8 cellular contexts compared by ENCODE assay signal in the genomic region with DNA sequence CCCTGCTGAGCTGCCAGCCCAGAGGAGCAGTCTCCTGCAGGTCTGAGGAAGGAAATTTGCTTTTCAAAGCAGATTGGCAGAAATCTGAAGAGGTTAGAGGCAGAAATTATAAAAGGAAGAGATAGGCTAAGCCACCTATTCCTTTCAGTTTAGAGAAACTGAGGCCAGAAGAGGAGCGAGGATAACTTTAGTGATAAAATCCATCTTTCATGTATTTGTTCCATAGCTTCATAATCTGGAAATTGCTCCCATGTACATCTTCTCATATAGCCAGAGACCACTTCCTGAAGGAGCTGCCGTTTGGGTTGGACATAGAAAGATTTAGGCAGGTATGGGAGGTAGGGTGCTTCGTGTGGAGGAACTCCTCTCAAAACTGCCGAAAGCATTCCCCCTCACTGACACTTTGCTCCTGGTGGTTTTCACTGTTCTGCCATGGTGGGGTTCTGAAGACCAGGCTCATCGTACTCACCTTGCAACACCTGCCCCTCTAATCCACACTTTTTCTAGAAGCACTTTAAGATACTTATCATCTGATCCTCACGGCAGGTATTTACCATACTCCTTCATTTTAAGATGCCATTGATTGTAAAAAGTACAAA. TPM values are rescaled to one million over a fixed set of nuclear protein-coding genes. Genes with fewer than 3 reads are reported as not detected.
DNase-seq lines count a peak whose midpoint lies in the region; ATAC-seq and TF ChIP-seq lines count a peak whose summit lies in the region.

No MANE protein-coding gene starts in this region.

- H3K4me1 ChIP-seq in right lobe of liver (peaks cover 0 to 14% (median 0%) of the 10 kb centered on the region in 4 donors), tibial nerve (peaks cover 0 to 40% (median 18%) of the 10 kb centered on the region in 4 donors)

- H3K36me3 ChIP-seq in right lobe of liver, result no peaks in the 10 kb centered on the region
- no peaks in the 10 kb centered on the region for H3K36me3 ChIP-seq in tibial nerve

- H3K36me3 Mint-ChIP-seq in activated naive CD4-positive, alpha-beta T cell treated with anti-CD3 and anti-CD28 coated beads, Interleukin-2, amount 10 ng/mL, durations not matched to agents 7 days and 5 days, result peaks cover 10% of the 10 kb centered on the region
- H3K36me3 Mint-ChIP-seq in activated naive CD8-positive, alpha-beta T cell treated with anti-CD3 and anti-CD28 coated beads, Interleukin-2, amount 10 ng/mL, durations not matched to agents 7 days and 5 days, result no peaks in the 10 kb centered on the region

- no peak for TF ChIP-seq CTCF in right lobe of liver (IDR thresholded peaks at IDR 0.05)
- no peak for TF ChIP-seq CTCF in tibial nerve (IDR thresholded peaks at IDR 0.05)

- peak overlapping the region; percentile 4 to 10 (median 4) for H3K4me3 ChIP-seq in right lobe of liver
- peak overlapping the region; percentile 4 to 88 (median 29) for H3K4me3 ChIP-seq in tibial nerve

- intact Hi-C loops in right lobe of liver (cut with DNase I), result no loop called here

- H3K27me3 ChIP-seq in right lobe of liver (no peaks in the 10 kb centered on the region), tibial nerve (no peaks in the 10 kb centered on the region)

- ATAC-seq in activated naive CD8-positive, alpha-beta T cell treated with anti-CD3 and anti-CD28 coated beads, Interleukin-2, amount 10 ng/mL, durations not matched to agents 7 days and 5 days (ENCODE audit: low read depth), result no peak
- ATAC-seq in right lobe of liver, result no peak
- no peak for ATAC-seq in GM19328 (IDR thresholded peaks at IDR 0.05; ENCODE audit: unreplicated experiment)

- TF ChIP-seq POLR2A in right lobe of liver (IDR thresholded peaks at IDR 0.05), result no peak
- no peak for TF ChIP-seq POLR2A in tibial nerve (IDR thresholded peaks at IDR 0.05)

- no peaks in the 10 kb centered on the region for H3K9me3 ChIP-seq in right lobe of liver
- no peaks in the 10 kb centered on the region for H3K9me3 ChIP-seq in tibial nerve

- no peaks in the 10 kb centered on the region for H3K27me3 Mint-ChIP-seq in activated naive CD4-positive, alpha-beta T cell treated with anti-CD3 and anti-CD28 coated beads, Interleukin-2, amount 10 ng/mL, durations not matched to agents 7 days and 5 days
- H3K27me3 Mint-ChIP-seq in activated naive CD8-positive, alpha-beta T cell treated with anti-CD3 and anti-CD28 coated beads, Interleukin-2, amount 10 ng/mL, durations not matched to agents 7 days and 5 days, result no peaks in the 10 kb centered on the region

- no peak for TF ChIP-seq EP300 in tibial nerve (IDR thresholded peaks at IDR 0.05)

- H3K27ac ChIP-seq in right lobe of liver (peak overlapping the region in 1 of 3 donors; percentile 30), tibial nerve (peak overlapping the region in 3 of 4 donors; percentile 64 to 82 (median 71))

- 22% methylated on average over 6 of the region's 6 CpGs for WGBS in right lobe of liver (ENCODE audit: insufficient coverage, low coverage, low lambda C conversion rate, missing lambda C conversion rate)
- WGBS in tibial nerve, 2 donors, result 22 to 29% methylated on average over 6 of the region's 6 CpGs

- peak overlapping the region; percentile 97 for H3K4me3 Mint-ChIP-seq in activated naive CD4-positive, alpha-beta T cell treated with anti-CD3 and anti-CD28 coated beads, Interleukin-2, amount 10 ng/mL, durations not matched to agents 7 days and 5 days
- H3K4me3 Mint-ChIP-seq in activated naive CD8-positive, alpha-beta T cell treated with anti-CD3 and anti-CD28 coated beads, Interleukin-2, amount 10 ng/mL, durations not matched to agents 7 days and 5 days, result peak overlapping the region; percentile 87

- no peaks in the 10 kb centered on the region for H3K9me3 Mint-ChIP-seq in activated naive CD4-positive, alpha-beta T cell treated with anti-CD3 and anti-CD28 coated beads, Interleukin-2, amount 10 ng/mL, durations not matched to agents 7 days and 5 days
- no peaks in the 10 kb centered on the region for H3K9me3 Mint-ChIP-seq in activated naive CD8-positive, alpha-beta T cell treated with anti-CD3 and anti-CD28 coated beads, Interleukin-2, amount 10 ng/mL, durations not matched to agents 7 days and 5 days

- DNase-seq in activated naive CD4-positive, alpha-beta T cell treated with anti-CD3 and anti-CD28 coated beads, Interleukin-2, amount 10 ng/mL, durations not matched to agents 7 days and 5 days, result peak; percentile 23
- DNase-seq in activated naive CD4-positive, alpha-beta T cell (lab: John Stamatoyannopoulos, UW), result no peak
- DNase-seq in activated naive CD8-positive, alpha-beta T cell treated with anti-CD3 and anti-CD28 coated beads, Interleukin-2, amount 10 ng/mL, durations not matched to agents 7 days and 5 days, result no peak
- DNase-seq in right lobe of liver (no peak), tibial nerve (ENCODE audit: low spot score in 2 of 2) (no peak), H4 (ENCODE audit: low spot score) (no peak)
- no peak for DNase-seq in activated CD4-positive, alpha-beta T cell treated with anti-CD3 and anti-CD28 coated beads, Interleukin-2, amount 50 U/mL, for 48 hours

- CTCF ChIA-PET in activated naive CD4-positive, alpha-beta T cell treated with anti-CD3 and anti-CD28 coated beads, Interleukin-2, amount 10 ng/mL, durations not matched to agents 7 days and 5 days (lab: Charles Lee), result interaction anchor here (1.2 to 1.6 kb wide), 2 partner anchors 172 to 174 kb away, joined by 3 to 5 read pairs; partner anchors contain the start of gene XXYLT1

- POLR2A ChIA-PET in activated naive CD8-positive, alpha-beta T cell treated with anti-CD3 and anti-CD28 coated beads, Interleukin-2, amount 10 ng/mL, durations not matched to agents 7 days and 5 days (lab: Charles Lee), result interaction anchor here (0.7 to 3.0 kb wide), 8 partner anchors 9 to 170 kb away, joined by 3 to 12 read pairs (median 4); partner anchors contain the start of gene PPP1R2

- peaks cover 48% of the 10 kb centered on the region for H3K4me1 Mint-ChIP-seq in activated naive CD4-positive, alpha-beta T cell treated with anti-CD3 and anti-CD28 coated beads, Interleukin-2, amount 10 ng/mL, durations not matched to agents 7 days and 5 days
- H3K4me1 Mint-ChIP-seq in activated naive CD8-positive, alpha-beta T cell treated with anti-CD3 and anti-CD28 coated beads, Interleukin-2, amount 10 ng/mL, durations not matched to agents 7 days and 5 days, result peaks cover 29% of the 10 kb centered on the region

- peak overlapping the region; percentile 96 for H3K27ac Mint-ChIP-seq in activated naive CD4-positive, alpha-beta T cell treated with anti-CD3 and anti-CD28 coated beads, Interleukin-2, amount 10 ng/mL, durations not matched to agents 7 days and 5 days
- peak overlapping the region; percentile 76 for H3K27ac Mint-ChIP-seq in activated naive CD8-positive, alpha-beta T cell treated with anti-CD3 and anti-CD28 coated beads, Interleukin-2, amount 10 ng/mL, durations not matched to agents 7 days and 5 days

RNA-seq across cellular contexts. Expression of gene ACAP2, which starts 0.7 kb away (rescaled TPM):
- total RNA-seq in activated naive CD8-positive, alpha-beta T cell treated with anti-CD3 and anti-CD28 coated beads, Interleukin-2, amount 10 ng/mL, durations not matched to agents 7 days and 5 days, result 10 to 100 TPM; 68.3 to 73.4 TPM
- total RNA-seq in right lobe of liver (10 to 100 TPM; 15.1 to 21.7 (median 18.5) TPM), tibial nerve (10 to 100 TPM; 53.5 to 69.8 (median 62.5) TPM)
- total RNA-seq in H4 (2014; rRNA removed; shearing (Covaris generic)), result 26.1 and 32.4 TPM in 2 replicates
